Comparison of ENCODE assay signal across 14 cellular contexts in the genomic region with DNA sequence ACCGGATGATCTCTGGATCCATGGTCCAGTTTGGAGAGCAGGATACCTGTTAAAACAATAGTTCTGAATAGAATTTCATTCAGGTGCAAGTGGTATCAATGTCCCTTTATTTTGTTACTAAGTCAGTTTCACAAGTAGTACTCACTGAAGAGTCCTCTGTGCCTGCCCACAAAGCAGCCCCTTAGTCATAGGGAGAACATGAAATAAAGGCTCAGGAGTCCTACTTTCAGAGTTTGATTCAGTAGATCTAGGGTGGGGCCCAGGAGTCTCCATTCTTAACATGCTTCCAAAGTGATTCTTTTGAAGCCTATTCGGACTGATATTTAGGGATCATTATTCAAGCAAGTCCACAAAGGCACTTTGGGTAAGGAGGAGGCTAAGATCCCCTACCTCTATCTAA.
A peak's percentile ranks its signal among the peaks of the same experiment; 100 is the strongest.
DNase-seq lines count a peak whose midpoint lies in the region; ATAC-seq and TF ChIP-seq lines count a peak whose summit lies in the region.
"Had no signal": no experiment of that assay in that cellular context is flagged by ENCODE, and none has a peak within 500 bp of the region (broad histone marks: within the 10 kb centered on the region; RNA-seq: fewer than 3 reads in every experiment).

No MANE protein-coding gene starts in this region.

- H3K36me3 Mint-ChIP-seq in stimulated activated effector memory CD8-positive, alpha-beta T cell treated with anti-CD3 and anti-CD28 coated beads, Interleukin-12 subunit alpha, Interleukin-12 subunit beta, amount 100 ng/mL, for 72 hours, result peaks cover 89% of the 10 kb centered on the region

- H3K79me2 ChIP-seq in mammary epithelial cell (ENCODE audit: insufficient read depth, low read length), result no peaks in the 10 kb centered on the region

- H3K4me1 ChIP-seq in mammary epithelial cell (ENCODE audit: insufficient read depth, low read length) (no peaks in the 10 kb centered on the region), breast epithelium (no peaks in the 10 kb centered on the region)
- H3K4me1 ChIP-seq: A549, BE2C, HAP-1 had no signal

- H3K4me2 ChIP-seq in mammary epithelial cell (ENCODE audit: insufficient read depth, low read depth, low read length), result no peak overlapping the region
- H3K4me2 ChIP-seq: A549 had no signal

- intact Hi-C loops in mammary epithelial cell (cut with micrococcal nuclease), result no loop called here
- intact Hi-C loops in breast epithelium (cut with DNase I; ENCODE audit: low total_unique reads), result no loop called here

- peak; percentile 88 for ATAC-seq in stimulated activated effector memory CD8-positive, alpha-beta T cell treated with anti-CD3 and anti-CD28 coated beads, Interleukin-12 subunit alpha, Interleukin-12 subunit beta, amount 100 ng/mL, for 72 hours
- ATAC-seq in GM19397 (IDR thresholded peaks at IDR 0.05; ENCODE audit: unreplicated experiment), result no peak
- ATAC-seq: A549 had no signal

- H3K27ac Mint-ChIP-seq in stimulated activated effector memory CD8-positive, alpha-beta T cell treated with anti-CD3 and anti-CD28 coated beads, Interleukin-12 subunit alpha, Interleukin-12 subunit beta, amount 100 ng/mL, for 72 hours, result no peak overlapping the region

- no peak overlapping the region for H3K4me3 Mint-ChIP-seq in stimulated activated effector memory CD8-positive, alpha-beta T cell treated with anti-CD3 and anti-CD28 coated beads, Interleukin-12 subunit alpha, Interleukin-12 subunit beta, amount 100 ng/mL, for 72 hours
- H3K4me3 Mint-ChIP-seq: CD4-positive, alpha-beta memory T cell had no signal

- no peak overlapping the region for H2AFZ ChIP-seq in mammary epithelial cell (ENCODE audit: low read depth, low read length)

- no peak for TF ChIP-seq POLR2A in breast epithelium (IDR thresholded peaks at IDR 0.05)

- H3K36me3 ChIP-seq in mammary epithelial cell (ENCODE audit: insufficient read depth, low read length) (peaks cover 29% of the 10 kb centered on the region), breast epithelium (no peaks in the 10 kb centered on the region)

- peak; percentile 45 for DNase-seq in mammary epithelial cell
- DNase-seq in breast epithelium (ENCODE audit: low spot score in 2 of 2), result no peak
- peak; percentile 6 for DNase-seq in epithelial cell of esophagus (ENCODE audit: low read depth)
- DNase-seq in stimulated activated effector memory CD8-positive, alpha-beta T cell treated with anti-CD3 and anti-CD28 coated beads, Interleukin-12 subunit alpha, Interleukin-12 subunit beta, amount 100 ng/mL, for 72 hours (ENCODE audit: low spot score in 2 of 2), result no peak
- DNase-seq in dermis blood vessel endothelial cell, result no peak
- DNase-seq: BE2C; CD4-positive, alpha-beta memory T cell; DMS153; DMS79 treated with DMSO at 0.1 percent for 48 hours; GDM1 had no signal

- in situ Hi-C loops in mammary epithelial cell (cut with MboI; ENCODE audit: low sequenced_read_pairs in 2 of 2), result no loop called here

- H3K4me1 Mint-ChIP-seq in stimulated activated effector memory CD8-positive, alpha-beta T cell treated with anti-CD3 and anti-CD28 coated beads, Interleukin-12 subunit alpha, Interleukin-12 subunit beta, amount 100 ng/mL, for 72 hours, result no peaks in the 10 kb centered on the region

- CTCF ChIA-PET in mammary epithelial cell (lab: Charles Lee; ENCODE audit: low non-redundant PET), result no interaction called here

- dilution Hi-C loops in mammary epithelial cell (cut with HindIII; ENCODE audit: low sequenced_read_pairs), result no loop called here

- no peak overlapping the region for H3K9ac ChIP-seq in mammary epithelial cell (ENCODE audit: insufficient read depth, low read length)

- no peaks in the 10 kb centered on the region for H3K27me3 ChIP-seq in mammary epithelial cell (ENCODE audit: insufficient read depth, low read length)
- no peaks in the 10 kb centered on the region for H3K27me3 ChIP-seq in breast epithelium
- H3K27me3 ChIP-seq: BE2C had no signal

- H3K27ac ChIP-seq in mammary epithelial cell (ENCODE audit: insufficient read depth, low read depth, low read length) (no peak overlapping the region), breast epithelium (no peak overlapping the region)
- H3K27ac ChIP-seq: A549, C4-2B had no signal

- no peak overlapping the region for H3K4me3 ChIP-seq in mammary epithelial cell (replicated peaks in 1 of 3; ENCODE audit: insufficient read depth in 1 of 3, low read depth in 2 of 3, low read length in 3 of 3)
- no peak overlapping the region for H3K4me3 ChIP-seq in breast epithelium
- no peak overlapping the region for H3K4me3 ChIP-seq in epithelial cell of esophagus (ENCODE audit: low read length)
- H3K4me3 ChIP-seq: A549, HAP-1 had no signal

- TF ChIP-seq CTCF in mammary epithelial cell (conservative IDR thresholded peaks at IDR 0.05 in 1 of 2, IDR thresholded peaks at IDR 0.05 in 1 of 2; ENCODE audit: extremely low read depth in 1 of 2, insufficient read depth in 1 of 2, low read depth in 1 of 2, low read length in 2 of 2) (no peak), breast epithelium (IDR thresholded peaks at IDR 0.05) (no peak), epithelial cell of esophagus (IDR thresholded peaks at IDR 0.05; ENCODE audit: insufficient read depth, low read depth, low read length, missing control alignments) (no peak)

- H3K9me3 ChIP-seq in mammary epithelial cell (replicated peaks; ENCODE audit: insufficient read depth, low read length) (no peaks in the 10 kb centered on the region), breast epithelium (no peaks in the 10 kb centered on the region)
- H3K9me3 ChIP-seq: A549, BE2C, HAP-1 had no signal

- H4K20me1 ChIP-seq in mammary epithelial cell (ENCODE audit: insufficient read depth, low read length), result no peaks in the 10 kb centered on the region

- 100% methylated on average over 2 of the region's 2 CpGs for WGBS in mammary epithelial cell (ENCODE audit: low coverage, missing lambda C conversion rate)

- BruUV-seq in mammary epithelial cell (replicated peaks; lab: Mats Ljungman, UMichigan), result no TSS peak

- H3K9me3 Mint-ChIP-seq in stimulated activated effector memory CD8-positive, alpha-beta T cell treated with anti-CD3 and anti-CD28 coated beads, Interleukin-12 subunit alpha, Interleukin-12 subunit beta, amount 100 ng/mL, for 72 hours, result no peaks in the 10 kb centered on the region
- H3K9me3 Mint-ChIP-seq: CD4-positive, alpha-beta memory T cell had no signal

Comparison
In these comparisons a context has a peak if more than half of its experiments do, and no peak if none do; other contexts are left out.
1. DNase-seq: peak in mammary epithelial cell (single experiment) and epithelial cell of esophagus (single experiment); none in breast epithelium (0 of 2), stimulated activated effector memory CD8-positive, alpha-beta T cell treated with anti-CD3 and anti-CD28 coated beads, Interleukin-12 subunit alpha, Interleukin-12 subunit beta, amount 100 ng/mL, for 72 hours (0 of 2) and dermis blood vessel endothelial cell (single experiment).